In the genomic region with DNA sequence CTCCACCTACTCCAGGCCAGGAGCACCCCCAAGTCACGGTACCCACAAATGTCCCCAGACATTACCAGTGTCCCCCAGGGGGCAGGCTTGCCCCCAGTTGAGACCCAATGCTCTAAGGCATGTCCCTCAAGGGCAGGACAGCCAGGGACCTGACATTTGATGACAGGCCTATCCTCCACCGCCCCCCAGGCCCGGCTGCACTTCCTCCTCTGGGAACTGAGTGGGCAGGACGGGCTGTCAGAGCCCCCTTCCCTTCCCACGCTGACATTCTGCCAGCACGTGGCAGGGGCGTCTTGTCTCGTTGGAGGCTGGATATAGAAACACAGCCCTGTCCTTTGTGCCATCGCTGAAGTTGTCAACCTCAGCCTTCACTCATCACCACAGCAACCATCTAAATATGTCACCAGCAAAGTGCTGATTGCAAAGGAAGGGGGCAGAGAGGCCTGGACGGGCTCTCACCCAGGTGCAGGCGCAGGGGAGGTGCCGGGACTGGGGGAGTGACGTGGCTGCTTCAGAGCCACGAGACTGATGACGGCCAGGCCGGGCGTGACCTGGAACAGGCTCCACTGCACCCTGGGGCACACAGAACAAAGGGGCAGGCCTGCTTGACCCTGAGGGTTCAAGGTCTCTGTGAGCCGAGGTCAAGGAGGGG, we compare ENCODE assay signal across 9 cellular contexts. TPM values are rescaled to one million over a fixed set of nuclear protein-coding genes. Genes with fewer than 3 reads are reported as not detected.
DNase-seq lines count a peak whose midpoint lies in the region; ATAC-seq and TF ChIP-seq lines count a peak whose summit lies in the region.
"Had no signal": no experiment of that assay in that cellular context is flagged by ENCODE, and none has a peak within 500 bp of the region (broad histone marks: within the 10 kb centered on the region; RNA-seq: fewer than 3 reads in every experiment).

No MANE protein-coding gene starts in this region.

- H3K9me2 ChIP-seq in Karpas-422 (replicated peaks; ENCODE audit: insufficient read depth, low read length) = no peaks in the 10 kb centered on the region
- H3K9me2 ChIP-seq in hepatocyte (replicated peaks; ENCODE audit: insufficient read depth) = no peaks in the 10 kb centered on the region

- H3K9me3 ChIP-seq in Karpas-422 (ENCODE audit: low read length) = no peaks in the 10 kb centered on the region
- peaks cover 0 to 15% (median 4%) of the 10 kb centered on the region in 12 donors for H3K9me3 ChIP-seq in heart left ventricle
- H3K9me3 ChIP-seq in hepatocyte (ENCODE audit: low read depth) = no peaks in the 10 kb centered on the region

- H3K27ac ChIP-seq in Karpas-422 (ENCODE audit: low read length) (0 out of 2 replicates have a peak overlapping the region, but pooled peaks have one; percentile 14), heart left ventricle (peak overlapping the region; percentile 66 to 97 (median 84)), hepatocyte (no peak overlapping the region)

- H3K4me1 ChIP-seq in Karpas-422 (ENCODE audit: low read length) (peaks cover 32% of the 10 kb centered on the region), heart left ventricle (peaks cover 0 to 17% (median 5%) of the 10 kb centered on the region in 12 donors), hepatocyte (ENCODE audit: insufficient read depth) (no peaks in the 10 kb centered on the region)

- H3K4me3 ChIP-seq in AG09309 (ENCODE audit: control insufficient read depth, low read depth, low read length) (no peak overlapping the region), Karpas-422 (ENCODE audit: low read length) (peak overlapping the region; percentile 11; the same call in 1 of the 2 replicates), heart left ventricle (no peak overlapping the region), hepatocyte (no peak overlapping the region)

- DNase-seq in AG09309 (ENCODE audit: low read depth) (no peak), Karpas-422 (peak; percentile 86), heart left ventricle (peak; percentile 79 to 94 (median 87)), HuH-7.5 (ENCODE audit: low spot score) (no peak), HCEC 1CT (no peak), hepatocyte (ENCODE audit: low spot score) (no peak), DMS153 (lab: John Stamatoyannopoulos, UW) (no peak)
- DNase-seq: T-helper 2 cell had no signal

- 22 to 28% (median 27%) methylated on average over 12 to 18 of the region's 18 CpGs for WGBS in heart left ventricle, 4 donors
- WGBS in hepatocyte (ENCODE audit: low lambda C conversion rate, missing lambda C conversion rate) = 87% methylated on average over 18 of the region's 18 CpGs

- H3K4me2 ChIP-seq in Karpas-422 (ENCODE audit: low read depth, low read length, poor library complexity, severe bottlenecking) (peak overlapping the region; percentile 44), hepatocyte (no peak overlapping the region)

- H3K79me2 ChIP-seq in Karpas-422 (ENCODE audit: low read length) (no peaks in the 10 kb centered on the region), hepatocyte (no peaks in the 10 kb centered on the region)

- intact Hi-C loops in heart left ventricle (cut with DNase I) = loop anchor here in 5 of 10 donors (2.0 to 10.0 kb wide), 6 partner anchors 39 to 231 kb away; partner anchors contain the start of genes DIRAS1 (in 4 of the 5) and GNG7 (in 1 of the 5)

- peak; percentile 70 for ATAC-seq in GM19455 (IDR thresholded peaks at IDR 0.05; ENCODE audit: unreplicated experiment)
- ATAC-seq in heart left ventricle = peak; percentile 94 to 97 (median 95)

- peak; percentile 20 for TF ChIP-seq CTCF in AG09309 (IDR thresholded peaks at IDR 0.05; ENCODE audit: control insufficient read depth, insufficient read depth, low read depth, low read length, missing control alignments)
- TF ChIP-seq CTCF in heart left ventricle (IDR thresholded peaks at IDR 0.05) = peak; percentile 9 to 51 (median 32)
- no peak for TF ChIP-seq CTCF in hepatocyte (IDR thresholded peaks at IDR 0.05; ENCODE audit: poor library complexity)

- TF ChIP-seq POLR2A in heart left ventricle (IDR thresholded peaks at IDR 0.05) = peak in 1 of 2 donors; percentile 19

- H3K36me3 ChIP-seq in Karpas-422 (ENCODE audit: insufficient read depth, low read length) (no peaks in the 10 kb centered on the region), heart left ventricle (no peaks in the 10 kb centered on the region), hepatocyte (replicated peaks; ENCODE audit: insufficient read depth, low read depth) (no peaks in the 10 kb centered on the region)

- H4K20me1 ChIP-seq in Karpas-422 (ENCODE audit: insufficient read depth, low read depth, low read length) (0 out of 2 replicates have a peak, but pooled peaks cover 3% of the 10 kb centered on the region), hepatocyte (ENCODE audit: insufficient read depth, poor library complexity, severe bottlenecking) (no peaks in the 10 kb centered on the region)

- H3K27me3 ChIP-seq in Karpas-422 (ENCODE audit: low read length) = 0 out of 2 replicates have a peak, but pooled peaks cover 3% of the 10 kb centered on the region
- no peaks in the 10 kb centered on the region for H3K27me3 ChIP-seq in heart left ventricle
- no peaks in the 10 kb centered on the region for H3K27me3 ChIP-seq in hepatocyte

- H2AFZ ChIP-seq in Karpas-422 (ENCODE audit: low read length) (peak overlapping the region; percentile 31; the same call in 1 of the 2 replicates), hepatocyte (no peak overlapping the region)

- peak overlapping the region; percentile 47; the same call in 1 of the 2 replicates for H3K9ac ChIP-seq in Karpas-422 (ENCODE audit: low read length)

RNA-seq across cellular contexts. Expression of gene GNG7, which starts 38.4 kb away (rescaled TPM):
- 0.19 and 1.3 TPM in 2 replicates for total RNA-seq in Karpas-422 (2014; rRNA removed; shearing (Covaris generic); ENCODE audit: low replicate concordance)
- total RNA-seq in heart left ventricle = 10 to 100 TPM; 13.9 to 46.4 (median 32.5) TPM
- polyA plus RNA-seq in heart left ventricle = 10 to 100 TPM; 11.7 to 22.5 TPM
- 1.2 and 1.3 TPM in 2 replicates for total RNA-seq in hepatocyte
- polyA plus RNA-seq in hepatocyte = 1.9 and 3.3 TPM in 2 replicates

RNA-seq across cellular contexts. Expression of gene DIRAS1, which starts 57.1 kb away (rescaled TPM):
- total RNA-seq in Karpas-422 (2014; rRNA removed; shearing (Covaris generic); ENCODE audit: low replicate concordance) = not detected in 2 replicates
- total RNA-seq in heart left ventricle (100 to 1,000 TPM in 6 of 9 donors, 10 to 100 TPM in 3; 77.4 to 191 (median 142) TPM), hepatocyte (1.4 and 1.5 TPM in 2 replicates)
- polyA plus RNA-seq in heart left ventricle (100 to 1,000 TPM; 112 to 168 TPM), hepatocyte (2.0 and 2.4 TPM in 2 replicates)

Comparison
In these comparisons a context has a peak if more than half of its experiments do, and no peak if none do; other contexts are left out.
1. DNase-seq: peak in Karpas-422 (single experiment) and heart left ventricle (5 of 5); none in AG09309 (single experiment), HuH-7.5 (single experiment), HCEC 1CT (single experiment), hepatocyte (single experiment) and DMS153 (single experiment).
2. RNA of gene DIRAS1, which starts 57.1 kb away (total RNA-seq): 77.4 to 191 TPM in heart left ventricle; 1.4 to 1.5 TPM in hepatocyte and not detected in Karpas-422; every median in the first group is over 10 times any median in the second.